Comparison of ENCODE assay signal across 20 cellular contexts in the genomic region with DNA sequence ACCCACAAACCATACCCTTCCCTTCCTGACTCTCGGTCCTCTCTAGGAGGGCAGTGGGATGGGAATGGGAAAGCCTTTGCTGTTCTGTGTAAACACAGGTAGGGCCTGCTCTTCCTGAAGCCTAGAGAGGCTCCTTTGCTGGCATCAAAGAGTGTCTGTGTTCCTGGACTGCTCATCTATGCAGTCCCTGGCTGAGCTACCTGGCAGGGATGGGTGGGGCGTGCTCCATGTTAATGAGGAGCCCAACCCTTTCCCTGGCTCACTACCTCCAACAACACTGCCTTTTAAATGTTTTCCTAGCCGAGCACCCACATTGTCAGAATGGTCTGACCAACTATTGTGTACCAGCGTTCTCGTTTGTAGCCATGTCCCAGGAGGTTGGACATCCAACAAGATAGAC.
"Had no signal": no experiment of that assay in that cellular context is flagged by ENCODE, and none has a peak within 500 bp of the region (broad histone marks: within the 10 kb centered on the region; RNA-seq: fewer than 3 reads in every experiment).

No MANE protein-coding gene starts in this region.

- H3K9me3 ChIP-seq: left ventricle myocardium inferior, vagina had no signal

- H3K27ac Mint-ChIP-seq: activated naive CD4-positive, alpha-beta T cell treated with anti-CD3 and anti-CD28 coated beads, Interleukin-2, amount 50 U/mL, for 24 hours; WTC11 had no signal

- H3K4me3 Mint-ChIP-seq: activated naive CD4-positive, alpha-beta T cell treated with anti-CD3 and anti-CD28 coated beads, Interleukin-2, amount 50 U/mL, for 24 hours; central memory CD8-positive, alpha-beta T cell; immature natural killer cell; nephron progenitor cell; WTC11 had no signal

- DNase-seq: activated gamma-delta T cell treated with Interleukin-2 at 50 U/mL for 16 hours; activated T-cell treated with anti-CD3 and anti-CD28 coated beads, Interleukin-2, amount 50 U/mL, for 1 hour; erythroblast; foreskin keratinocyte; immature natural killer cell; left ventricle myocardium inferior; nephron progenitor cell; nucleus accumbens; stimulated activated CD4-positive, alpha-beta T cell treated with anti-CD3 and anti-CD28 coated beads, Interleukin-15, amount 100 ng/mL, for 24 hours; stimulated activated CD8-positive, alpha-beta memory T cell treated with anti-CD3 and anti-CD28 coated beads, Interleukin-4, amount 100 ng/mL, for 48 hours; stimulated activated naive CD4-positive, alpha-beta T cell; T-helper 1 cell; T-helper 9 cell; trophoblast cell had no signal

- H3K27me3 Mint-ChIP-seq: activated naive CD4-positive, alpha-beta T cell treated with anti-CD3 and anti-CD28 coated beads, Interleukin-2, amount 50 U/mL, for 24 hours had no signal

- H3K4me1 Mint-ChIP-seq: activated naive CD4-positive, alpha-beta T cell treated with anti-CD3 and anti-CD28 coated beads, Interleukin-2, amount 50 U/mL, for 24 hours; central memory CD8-positive, alpha-beta T cell; immature natural killer cell; WTC11 had no signal

- H3K27me3 ChIP-seq: foreskin keratinocyte, vagina had no signal

- H3K9me3 Mint-ChIP-seq: activated naive CD4-positive, alpha-beta T cell treated with anti-CD3 and anti-CD28 coated beads, Interleukin-2, amount 50 U/mL, for 24 hours; central memory CD8-positive, alpha-beta T cell; nephron progenitor cell; WTC11 had no signal

- H3K4me3 ChIP-seq: left ventricle myocardium inferior, smooth muscle cell, vagina had no signal

- H3K27ac ChIP-seq: foreskin keratinocyte, left ventricle myocardium inferior, parathyroid adenoma, vagina had no signal

- H3K4me1 ChIP-seq: foreskin keratinocyte, parathyroid adenoma had no signal
